ENCODE assay signal across 8 cellular contexts in genomic region chr17:81517339-81518112, GRCh38. TPM values are rescaled to one million over a fixed set of nuclear protein-coding genes. Genes with fewer than 3 reads are reported as not detected.
A peak's percentile ranks its signal among the peaks of the same experiment; 100 is the strongest.
DNase-seq lines count a peak whose midpoint lies in the region; ATAC-seq and TF ChIP-seq lines count a peak whose summit lies in the region.

No MANE protein-coding gene starts in this region.

- peaks cover 26% of the 10 kb centered on the region for H3K4me1 Mint-ChIP-seq in central memory CD8-positive, alpha-beta T cell
- peaks cover 36% of the 10 kb centered on the region for H3K4me1 Mint-ChIP-seq in neural progenitor cell

- H3K27ac ChIP-seq in neural progenitor cell, result no peak overlapping the region

- H2AFZ ChIP-seq in neural progenitor cell (replicated peaks), result no peak overlapping the region

- TF ChIP-seq CTCF in BE2C (IDR thresholded peaks at IDR 0.05; ENCODE audit: low read depth, low read length) (no peak), neural progenitor cell (IDR thresholded peaks at IDR 0.05) (no peak)

- H3K36me3 ChIP-seq in BE2C (no peaks in the 10 kb centered on the region), neural progenitor cell (no peaks in the 10 kb centered on the region)

- H3K27ac Mint-ChIP-seq in central memory CD8-positive, alpha-beta T cell (ENCODE audit: low read depth), result no peak overlapping the region
- no peak overlapping the region for H3K27ac Mint-ChIP-seq in neural progenitor cell

- H4K20me1 ChIP-seq in neural progenitor cell (ENCODE audit: low read depth), result peaks cover 53% of the 10 kb centered on the region

- DNase-seq in BE2C (peak; percentile 26), KBM-7 (peak; percentile 83), neural progenitor cell (ENCODE audit: low spot score) (peak; percentile 46), GDM1 (lab: John Stamatoyannopoulos, UW) (no peak), HT-29 (ENCODE audit: low spot score) (no peak), NCI-H1092 treated with DMSO at 0.1 percent for 48 hours (lab: John Stamatoyannopoulos, UW) (no peak)
- DNase-seq in central memory CD8-positive, alpha-beta T cell (ENCODE audit: low spot score in 2 of 2), result no peak

- no peak overlapping the region for H3K9ac ChIP-seq in neural progenitor cell

- H3K27me3 ChIP-seq in BE2C (no peaks in the 10 kb centered on the region), neural progenitor cell (peaks cover 85% of the 10 kb centered on the region)

- H3K4me3 Mint-ChIP-seq in central memory CD8-positive, alpha-beta T cell, result peak overlapping the region; percentile 51
- H3K4me3 Mint-ChIP-seq in neural progenitor cell, result peak overlapping the region; percentile 70

- in situ Hi-C loops in KBM-7 (cut with MboI; ENCODE audit: low pct_unique_long_range_greater_than_20kb, low sequenced_read_pairs), result no loop called here

- ATAC-seq in GM19043 (IDR thresholded peaks at IDR 0.05; ENCODE audit: low read depth, unreplicated experiment), result peak; percentile 35
- ATAC-seq in central memory CD8-positive, alpha-beta T cell (replicated peaks; ENCODE audit: extremely low read depth, poor library complexity, severe bottlenecking), result no peak

- H3K36me3 Mint-ChIP-seq in central memory CD8-positive, alpha-beta T cell (ENCODE audit: insufficient read depth), result peaks cover 18% of the 10 kb centered on the region
- H3K36me3 Mint-ChIP-seq in neural progenitor cell, result no peaks in the 10 kb centered on the region

- H3K9me3 Mint-ChIP-seq in central memory CD8-positive, alpha-beta T cell, result no peaks in the 10 kb centered on the region
- no peaks in the 10 kb centered on the region for H3K9me3 Mint-ChIP-seq in neural progenitor cell

- peaks cover 3% of the 10 kb centered on the region for H3K27me3 Mint-ChIP-seq in central memory CD8-positive, alpha-beta T cell
- peaks cover 18% of the 10 kb centered on the region for H3K27me3 Mint-ChIP-seq in neural progenitor cell (ENCODE audit: insufficient read depth, low read depth)

- H3K9me3 ChIP-seq in BE2C, result no peaks in the 10 kb centered on the region
- H3K9me3 ChIP-seq in neural progenitor cell (ENCODE audit: low read depth), result no peaks in the 10 kb centered on the region

- H3F3A ChIP-seq in neural progenitor cell (ENCODE audit: low read depth), result peaks cover 57% of the 10 kb centered on the region

- peaks cover 11% of the 10 kb centered on the region for H3K79me2 ChIP-seq in neural progenitor cell (ENCODE audit: low read depth)

- H3K4me3 ChIP-seq in BE2C (ENCODE audit: low read depth, low read length), result no peak overlapping the region
- no peak overlapping the region for H3K4me3 ChIP-seq in neural progenitor cell

- H3K4me2 ChIP-seq in neural progenitor cell, result peak overlapping the region; percentile 79

- no peaks in the 10 kb centered on the region for H3K4me1 ChIP-seq in BE2C
- peaks cover 25% of the 10 kb centered on the region for H3K4me1 ChIP-seq in neural progenitor cell

RNA-seq across cellular contexts. Expression of gene ACTG1, which starts 4.9 kb away (rescaled TPM):
- 2,263 TPM for polyA plus RNA-seq in BE2C (2012; ENCODE audit: insufficient read depth, insufficient read length, low read depth)
- total RNA-seq in neural progenitor cell (ENCODE audit: low replicate concordance), result 1,228 and 2,405 TPM in 2 replicates
- total RNA-seq in HT-29 (2014; rRNA removed; shearing (Covaris generic)), result 3,401 and 4,670 TPM in 2 replicates

RNA-seq across cellular contexts. Expression of gene FSCN2, which starts 10.7 kb away (rescaled TPM):
- polyA plus RNA-seq in BE2C (2012; ENCODE audit: insufficient read depth, insufficient read length, low read depth), result 2.4 TPM
- total RNA-seq in neural progenitor cell (ENCODE audit: low replicate concordance), result 0.28 TPM in 1 of 2 replicates, not detected in the other
- total RNA-seq in HT-29 (2014; rRNA removed; shearing (Covaris generic)), result 4.3 and 4.7 TPM in 2 replicates

RNA-seq across cellular contexts. Expression of gene FAAP100, which starts 34.6 kb away (rescaled TPM):
- polyA plus RNA-seq in BE2C (2012; ENCODE audit: insufficient read depth, insufficient read length, low read depth), result 43.0 TPM
- total RNA-seq in neural progenitor cell (ENCODE audit: low replicate concordance), result 9.7 and 36.5 TPM in 2 replicates
- 67.5 and 70.9 TPM in 2 replicates for total RNA-seq in HT-29 (2014; rRNA removed; shearing (Covaris generic))

Comparison
In these comparisons a context has a peak if more than half of its experiments do, and no peak if none do; other contexts are left out.
1. DNase-seq: peak in BE2C (single experiment), KBM-7 (single experiment) and neural progenitor cell (single experiment); none in central memory CD8-positive, alpha-beta T cell (0 of 2), GDM1 (single experiment), HT-29 (single experiment) and NCI-H1092 treated with DMSO at 0.1 percent for 48 hours (single experiment).